Comparison of ENCODE assay signal across 20 cellular contexts in genomic region chr12:86117711-86118110, GRCh38.
DNase-seq lines count a peak whose midpoint lies in the region; ATAC-seq, FAIRE-seq and TF ChIP-seq lines count a peak whose summit lies in the region.
"Had no signal": no experiment of that assay in that cellular context is flagged by ENCODE, and none has a peak within 500 bp of the region (broad histone marks: within the 10 kb centered on the region; RNA-seq: fewer than 3 reads in every experiment).

No MANE protein-coding gene starts in this region.

- H2AFZ ChIP-seq in SK-N-SH (ENCODE audit: low read depth): no peak overlapping the region

- H3K27me3 Mint-ChIP-seq in neural crest cell (ENCODE audit: low read depth): no peaks in the 10 kb centered on the region
- H3K27me3 Mint-ChIP-seq in immature natural killer cell (ENCODE audit: low read depth in 3 of 3): no peaks in the 10 kb centered on the region

- 26% methylated on average over 1 of the region's 1 CpG for WGBS in SK-N-SH (ENCODE audit: low lambda C conversion rate)

- no peak for ATAC-seq in HG02970 (IDR thresholded peaks at IDR 0.05; ENCODE audit: low FRiP score, unreplicated experiment)
- ATAC-seq: A549 had no signal

- peak overlapping the region; percentile 68 for H3K27ac Mint-ChIP-seq in neural crest cell (ENCODE audit: unreplicated experiment)
- no peak overlapping the region for H3K27ac Mint-ChIP-seq in immature natural killer cell

- TF ChIP-seq CTCF in SK-N-SH (IDR thresholded peaks at IDR 0.05) (no peak), bronchial epithelial cell (IDR thresholded peaks at IDR 0.05; ENCODE audit: insufficient read depth, low read length, severe bottlenecking) (no peak), neural crest cell (conservative IDR thresholded peaks at IDR 0.05) (no peak)

- H3K4me1 Mint-ChIP-seq in neural crest cell: peaks cover 14% of the 10 kb centered on the region
- no peaks in the 10 kb centered on the region for H3K4me1 Mint-ChIP-seq in immature natural killer cell

- 0 out of 4 replicates have a peak, but pooled peaks of 1 of the 2 experiments have one; percentile 29 for TF ChIP-seq EP300 in SK-N-SH (IDR thresholded peaks at IDR 0.05; ENCODE audit: borderline replicate concordance in 1 of 2, low read depth in 1 of 2, low read length in 1 of 2)

- H3K4me1 ChIP-seq in SK-N-SH (ENCODE audit: control insufficient read depth in 1 of 2, insufficient read depth in 2 of 2, low read depth in 1 of 2, low read length in 1 of 2): no peaks in the 10 kb centered on the region

- no peak overlapping the region for H3K27ac ChIP-seq in SK-N-SH (ENCODE audit: low read depth in 2 of 2, low read length in 1 of 2)
- H3K27ac ChIP-seq: A549 had no signal

- H3K36me3 ChIP-seq in SK-N-SH (replicated peaks in 1 of 2; ENCODE audit: control insufficient read depth in 1 of 2, insufficient read depth in 2 of 2, low read length in 1 of 2): no peaks in the 10 kb centered on the region
- no peaks in the 10 kb centered on the region for H3K36me3 ChIP-seq in bronchial epithelial cell (ENCODE audit: control insufficient read depth, insufficient read depth, low read length)

- no peaks in the 10 kb centered on the region for H3K9me3 ChIP-seq in SK-N-SH
- H3K9me3 ChIP-seq: A549 had no signal

- H4K20me1 ChIP-seq in SK-N-SH (ENCODE audit: insufficient read depth): no peaks in the 10 kb centered on the region

- no peaks in the 10 kb centered on the region for H3F3A ChIP-seq in SK-N-SH (replicated peaks; ENCODE audit: insufficient read depth)

- H3K9me2 ChIP-seq in SK-N-SH: no peaks in the 10 kb centered on the region

- H3K9me3 Mint-ChIP-seq in neural crest cell: peaks cover 7% of the 10 kb centered on the region
- H3K9me3 Mint-ChIP-seq in immature natural killer cell: peaks cover 0 to 27% (median 8%) of the 10 kb centered on the region in 6 donors

- H3K27me3 ChIP-seq in SK-N-SH (ENCODE audit: insufficient read depth) (no peaks in the 10 kb centered on the region), bronchial epithelial cell (ENCODE audit: control insufficient read depth, insufficient read depth, low read length) (no peaks in the 10 kb centered on the region)

- H3K4me3 Mint-ChIP-seq in neural crest cell (no peak overlapping the region), immature natural killer cell (no peak overlapping the region)

- POLR2A ChIA-PET in SK-N-SH (lab: Yijun Ruan, JAX): no interaction called here

- FAIRE-seq in bronchial epithelial cell (lab: Jason Lieb, UNC): no peak
- FAIRE-seq: A549, GM12891, GM18507 had no signal

- DNase-seq in ELR (ENCODE audit: low read depth): peak; percentile 27
- DNase-seq in SK-N-SH: no peak
- peak; percentile 18 for DNase-seq in bronchial epithelial cell (ENCODE audit: low read depth)
- DNase-seq in neural crest cell (ENCODE audit: low read depth, low spot score): no peak
- DNase-seq in SKM-1 (lab: John Stamatoyannopoulos, UW; ENCODE audit: unreplicated experiment): no peak
- no peak for DNase-seq in dedifferentiated amniotic fluid mesenchymal stem cell (ENCODE audit: extremely low spot score)
- no peak for DNase-seq in immature natural killer cell
- DNase-seq: C1 segment of cervical spinal cord, DND-41, GF-D8, Karpas-422, NCI-H1105, NCI-H1694, NCI-H2107, NCI-H2227 treated with DMSO at 0.1 percent for 48 hours, NCI-H526 treated with DMSO at 0.1 percent for 48 hours had no signal

- H3K9ac ChIP-seq in SK-N-SH: no peak overlapping the region

- peaks cover 4% of the 10 kb centered on the region for H3K36me3 Mint-ChIP-seq in neural crest cell (ENCODE audit: low read depth)
- H3K36me3 Mint-ChIP-seq in immature natural killer cell: no peaks in the 10 kb centered on the region

- TF ChIP-seq RAD21 in SK-N-SH (IDR thresholded peaks at IDR 0.05; ENCODE audit: low read length): no peak

- H3K79me2 ChIP-seq in SK-N-SH (ENCODE audit: insufficient read depth): no peaks in the 10 kb centered on the region

- no peak overlapping the region for H3K4me3 ChIP-seq in SK-N-SH (ENCODE audit: low read depth in 2 of 2, low read length in 1 of 2)
- H3K4me3 ChIP-seq in bronchial epithelial cell (ENCODE audit: low read depth, low read length): no peak overlapping the region
- H3K4me3 ChIP-seq: A549 had no signal

- no peak overlapping the region for H3K4me2 ChIP-seq in SK-N-SH
- H3K4me2 ChIP-seq: A549 had no signal

- CTCF ChIA-PET in SK-N-SH (lab: Yijun Ruan, JAX): no interaction called here

TF ChIP-seq in SK-N-SH, 30 proteins besides CTCF, POLR2A, EP300 and RAD21:
- TF ChIP-seq USF2 (IDR thresholded peaks at IDR 0.05; ENCODE audit: borderline replicate concordance, low read depth, low read length): no peak
- peak; percentile 20; the same call in 1 of the 2 replicates for TF ChIP-seq TCF12 (IDR thresholded peaks at IDR 0.05)
- TF ChIP-seq, protein P1, sequence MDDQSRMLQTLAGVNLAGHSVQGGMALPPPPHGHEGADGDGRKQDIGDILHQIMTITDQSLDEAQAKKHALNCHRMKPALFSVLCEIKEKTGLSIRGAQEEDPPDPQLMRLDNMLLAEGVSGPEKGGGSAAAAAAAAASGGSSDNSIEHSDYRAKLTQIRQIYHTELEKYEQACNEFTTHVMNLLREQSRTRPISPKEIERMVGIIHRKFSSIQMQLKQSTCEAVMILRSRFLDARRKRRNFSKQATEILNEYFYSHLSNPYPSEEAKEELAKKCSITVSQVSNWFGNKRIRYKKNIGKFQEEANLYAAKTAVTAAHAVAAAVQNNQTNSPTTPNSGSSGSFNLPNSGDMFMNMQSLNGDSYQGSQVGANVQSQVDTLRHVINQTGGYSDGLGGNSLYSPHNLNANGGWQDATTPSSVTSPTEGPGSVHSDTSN (IDR thresholded peaks at IDR 0.05): peak; percentile 73
- TF ChIP-seq FOXJ3 (CRISPR knock-in tag; IDR thresholded peaks at IDR 0.05): no peak
- TF ChIP-seq EZH2phosphoT487 (IDR thresholded peaks at IDR 0.05; ENCODE audit: borderline replicate concordance, low read depth): no peak
TF ChIP-seq in SK-N-SH: peak in this region for 2.

Comparison
In these comparisons a context has a peak if more than half of its experiments do, and no peak if none do; other contexts are left out.
1. DNase-seq: peak in ELR (single experiment) and bronchial epithelial cell (single experiment); none in SK-N-SH (single experiment), neural crest cell (single experiment), SKM-1 (single experiment), dedifferentiated amniotic fluid mesenchymal stem cell (single experiment) and immature natural killer cell (0 of 3).